Comparison of ENCODE assay signal across 2 cellular contexts in the genomic region with DNA sequence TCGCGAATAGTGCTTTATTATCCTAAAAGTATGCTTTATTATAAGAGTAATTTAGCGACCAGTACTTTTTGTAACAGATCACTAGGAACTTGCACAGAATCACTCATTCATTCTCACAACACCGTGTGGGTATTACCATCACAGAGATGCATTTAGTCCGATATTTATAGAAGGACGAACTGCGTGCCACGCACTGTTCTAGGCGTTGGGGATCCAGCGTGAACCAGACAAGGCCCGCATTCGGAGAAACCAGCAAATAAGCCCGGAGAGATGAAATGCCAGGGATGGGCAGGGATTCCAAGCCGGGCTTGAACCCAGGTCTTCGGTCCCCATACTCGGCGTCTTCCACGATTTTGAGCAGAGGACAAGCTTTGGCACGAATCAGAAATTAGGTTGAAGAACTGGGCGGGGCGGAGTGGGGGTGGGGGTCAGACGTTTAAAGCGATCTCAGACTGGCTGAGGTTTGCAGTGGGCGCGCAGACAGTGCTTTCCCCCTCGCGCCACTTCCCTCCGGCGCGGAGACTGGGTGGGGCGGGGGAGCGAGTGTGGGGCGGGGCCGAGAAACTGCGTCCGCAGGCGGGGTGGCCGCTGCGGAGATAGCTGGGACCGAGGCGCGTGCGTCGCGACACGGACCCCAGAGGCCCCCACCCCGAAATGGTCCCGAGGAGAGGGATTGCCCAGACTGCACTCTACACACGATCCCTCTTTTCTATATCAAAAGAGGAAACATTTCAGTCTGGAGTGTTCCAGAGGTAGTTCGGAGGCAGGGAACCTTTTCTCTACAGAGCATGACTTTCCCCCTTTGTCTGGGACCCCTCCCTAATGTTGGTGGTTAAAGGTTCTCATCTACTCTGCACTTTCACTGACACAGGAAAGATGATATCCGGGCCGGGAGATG.
TF ChIP-seq lines count a peak whose summit lies in the region.

No MANE protein-coding gene starts in this region.

TF ChIP-seq in SK-N-SH, 30 proteins besides CTCF, POLR2A, EP300 and RAD21 (continued from another document):
- TF ChIP-seq FOXM1 (IDR thresholded peaks at IDR 0.05; ENCODE audit: low read depth) (no peak), TCF12 (IDR thresholded peaks at IDR 0.05) (no peak), YY1 (IDR thresholded peaks at IDR 0.05; ENCODE audit: low read depth) (no peak), TEAD4 (IDR thresholded peaks at IDR 0.05; ENCODE audit: borderline replicate concordance, insufficient read depth) (no peak), FOSL2 (IDR thresholded peaks at IDR 0.05; ENCODE audit: borderline replicate concordance, low read depth) (no peak), GABPA (IDR thresholded peaks at IDR 0.05; ENCODE audit: low read depth) (no peak), RXRA (IDR thresholded peaks at IDR 0.05; ENCODE audit: borderline replicate concordance, low read depth) (no peak)
- TF ChIP-seq, protein P1, sequence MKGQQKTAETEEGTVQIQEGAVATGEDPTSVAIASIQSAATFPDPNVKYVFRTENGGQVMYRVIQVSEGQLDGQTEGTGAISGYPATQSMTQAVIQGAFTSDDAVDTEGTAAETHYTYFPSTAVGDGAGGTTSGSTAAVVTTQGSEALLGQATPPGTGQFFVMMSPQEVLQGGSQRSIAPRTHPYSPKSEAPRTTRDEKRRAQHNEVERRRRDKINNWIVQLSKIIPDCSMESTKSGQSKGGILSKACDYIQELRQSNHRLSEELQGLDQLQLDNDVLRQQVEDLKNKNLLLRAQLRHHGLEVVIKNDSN (IDR thresholded peaks at IDR 0.05; ENCODE audit: borderline replicate concordance, low read depth): no peak
- TF ChIP-seq, protein P2, sequence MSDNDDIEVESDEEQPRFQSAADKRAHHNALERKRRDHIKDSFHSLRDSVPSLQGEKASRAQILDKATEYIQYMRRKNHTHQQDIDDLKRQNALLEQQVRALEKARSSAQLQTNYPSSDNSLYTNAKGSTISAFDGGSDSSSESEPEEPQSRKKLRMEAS (IDR thresholded peaks at IDR 0.05; ENCODE audit: low read depth): no peak
TF ChIP-seq in SK-N-SH: peak in this region for 0.

TF ChIP-seq in SK-N-SH treated with all-trans-retinoic acid at 6 μM for 48 hours, 23 proteins besides CTCF, POLR2A, EP300 and RAD21 (continued from another document):
- TF ChIP-seq, protein P3, sequence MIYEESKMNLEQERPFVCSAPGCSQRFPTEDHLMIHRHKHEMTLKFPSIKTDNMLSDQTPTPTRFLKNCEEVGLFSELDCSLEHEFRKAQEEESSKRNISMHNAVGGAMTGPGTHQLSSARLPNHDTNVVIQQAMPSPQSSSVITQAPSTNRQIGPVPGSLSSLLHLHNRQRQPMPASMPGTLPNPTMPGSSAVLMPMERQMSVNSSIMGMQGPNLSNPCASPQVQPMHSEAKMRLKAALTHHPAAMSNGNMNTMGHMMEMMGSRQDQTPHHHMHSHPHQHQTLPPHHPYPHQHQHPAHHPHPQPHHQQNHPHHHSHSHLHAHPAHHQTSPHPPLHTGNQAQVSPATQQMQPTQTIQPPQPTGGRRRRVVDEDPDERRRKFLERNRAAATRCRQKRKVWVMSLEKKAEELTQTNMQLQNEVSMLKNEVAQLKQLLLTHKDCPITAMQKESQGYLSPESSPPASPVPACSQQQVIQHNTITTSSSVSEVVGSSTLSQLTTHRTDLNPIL (CRISPR knock-in tag; IDR thresholded peaks at IDR 0.05; ENCODE audit: low read depth): no peak
- no peak for TF ChIP-seq BACH2 (CRISPR knock-in tag; IDR thresholded peaks at IDR 0.05; ENCODE audit: borderline replicate concordance)
- TF ChIP-seq GLIS3 (CRISPR knock-in tag; IDR thresholded peaks at IDR 0.05): no peak
- TF ChIP-seq SNAI2 (CRISPR knock-in tag; IDR thresholded peaks at IDR 0.05): no peak
TF ChIP-seq in SK-N-SH treated with all-trans-retinoic acid at 6 μM for 48 hours: peak in this region for 0.
